In genomic region chr17:7034955-7035590, GRCh38 we compare ENCODE assay signal across 8 cellular contexts. TPM values are rescaled to one million over a fixed set of nuclear protein-coding genes. Genes with fewer than 3 reads are reported as not detected.
DNase-seq lines count a peak whose midpoint lies in the region; ATAC-seq and TF ChIP-seq lines count a peak whose summit lies in the region.

No MANE protein-coding gene starts in this region.

- peak overlapping the region; percentile 90 for H3K4me3 Mint-ChIP-seq in natural killer cell treated with Interleukin-12 subunit alpha and Interleukin-12 subunit beta and Interleukin-15 and Interleukin-18, amount 100 ng/mL, for 72 hours

- H3K9me3 Mint-ChIP-seq in natural killer cell treated with Interleukin-12 subunit alpha and Interleukin-12 subunit beta and Interleukin-15 and Interleukin-18, amount 100 ng/mL, for 72 hours, result no peaks in the 10 kb centered on the region

- H3K9ac ChIP-seq in endocrine pancreas (ENCODE audit: control insufficient read depth, insufficient read depth, low read length), result peak overlapping the region; percentile 61

- no peaks in the 10 kb centered on the region for H3K27me3 Mint-ChIP-seq in natural killer cell treated with Interleukin-12 subunit alpha and Interleukin-12 subunit beta and Interleukin-15 and Interleukin-18, amount 100 ng/mL, for 72 hours

- H3K27ac ChIP-seq in RWPE2 (ENCODE audit: poor library complexity, severe bottlenecking), result peak overlapping the region; percentile 76

- H3K4me1 Mint-ChIP-seq in natural killer cell treated with Interleukin-12 subunit alpha and Interleukin-12 subunit beta and Interleukin-15 and Interleukin-18, amount 100 ng/mL, for 72 hours (ENCODE audit: low read depth in 2 of 2), result peaks cover 47 to 49% of the 10 kb centered on the region in 2 donors

- TF ChIP-seq CTCF in BE2C (IDR thresholded peaks at IDR 0.05; ENCODE audit: low read depth, low read length) (no peak), RWPE2 (IDR thresholded peaks at IDR 0.05; ENCODE audit: poor library complexity, severe bottlenecking) (no peak)

- ATAC-seq in GM21619 (IDR thresholded peaks at IDR 0.05; ENCODE audit: unreplicated experiment) (peak; percentile 18), RWPE2 (ENCODE audit: low read depth) (no peak)
- ATAC-seq in natural killer cell treated with Interleukin-12 subunit alpha and Interleukin-12 subunit beta and Interleukin-15 and Interleukin-18, amount 100 ng/mL, for 72 hours, result peak; percentile 37 to 60

- DNase-seq in BE2C, result no peak
- no peak for DNase-seq in RWPE2 (ENCODE audit: low spot score)
- no peak for DNase-seq in natural killer cell treated with Interleukin-12 subunit alpha and Interleukin-12 subunit beta and Interleukin-15 and Interleukin-18, amount 100 ng/mL, for 72 hours (ENCODE audit: low spot score)
- no peak for DNase-seq in iPS-NIHi7 (ENCODE audit: extremely low spot score)
- DNase-seq in NCI-H2029 treated with DMSO at 0.1 percent for 48 hours (lab: John Stamatoyannopoulos, UW), result no peak
- DNase-seq in medulla oblongata (ENCODE audit: extremely low spot score), result no peak

- H3K9me3 ChIP-seq in BE2C (no peaks in the 10 kb centered on the region), RWPE2 (ENCODE audit: severe bottlenecking) (no peaks in the 10 kb centered on the region), endocrine pancreas (ENCODE audit: control insufficient read depth, low read length) (no peaks in the 10 kb centered on the region)

- H3K4me3 ChIP-seq in BE2C (ENCODE audit: low read depth, low read length) (peak overlapping the region; percentile 66), RWPE2 (ENCODE audit: severe bottlenecking) (peak overlapping the region; percentile 46), endocrine pancreas (ENCODE audit: control insufficient read depth, insufficient read depth, low read length) (peak overlapping the region; percentile 33)

- H3K36me3 Mint-ChIP-seq in natural killer cell treated with Interleukin-12 subunit alpha and Interleukin-12 subunit beta and Interleukin-15 and Interleukin-18, amount 100 ng/mL, for 72 hours, result no peaks in the 10 kb centered on the region

- H3K4me1 ChIP-seq in BE2C (no peaks in the 10 kb centered on the region), RWPE2 (ENCODE audit: insufficient read depth, poor library complexity, severe bottlenecking) (peaks cover 3% of the 10 kb centered on the region), endocrine pancreas (ENCODE audit: control insufficient read depth, insufficient read depth, low read length) (no peaks in the 10 kb centered on the region)

- H3K36me3 ChIP-seq in BE2C, result no peaks in the 10 kb centered on the region
- H3K36me3 ChIP-seq in RWPE2 (ENCODE audit: low read depth), result no peaks in the 10 kb centered on the region
- H3K36me3 ChIP-seq in endocrine pancreas (ENCODE audit: control insufficient read depth, insufficient read depth, low read length), result no peaks in the 10 kb centered on the region

- H3K27ac Mint-ChIP-seq in natural killer cell treated with Interleukin-12 subunit alpha and Interleukin-12 subunit beta and Interleukin-15 and Interleukin-18, amount 100 ng/mL, for 72 hours, result peak overlapping the region; percentile 97

- H3K27me3 ChIP-seq in BE2C (no peaks in the 10 kb centered on the region), RWPE2 (ENCODE audit: insufficient read depth, poor library complexity, severe bottlenecking) (no peaks in the 10 kb centered on the region), endocrine pancreas (ENCODE audit: control insufficient read depth, insufficient read depth, low read length) (no peaks in the 10 kb centered on the region)

RNA-seq across cellular contexts. Expression of gene SLC16A13, which starts 0.7 kb away (rescaled TPM):
- not detected for polyA plus RNA-seq in BE2C (2012; ENCODE audit: insufficient read depth, insufficient read length, low read depth)
- total RNA-seq in natural killer cell treated with Interleukin-12 subunit alpha and Interleukin-12 subunit beta and Interleukin-15 and Interleukin-18, amount 100 ng/mL, for 72 hours, result 10 to 100 TPM; 11.7 to 19.1 TPM

RNA-seq across cellular contexts. Expression of gene SLC16A11, which starts 8.8 kb away (rescaled TPM):
- polyA plus RNA-seq in BE2C (2012; ENCODE audit: insufficient read depth, insufficient read length, low read depth), result not detected
- total RNA-seq in natural killer cell treated with Interleukin-12 subunit alpha and Interleukin-12 subunit beta and Interleukin-15 and Interleukin-18, amount 100 ng/mL, for 72 hours, result 1 to 10 TPM; 1.2 to 1.7 TPM

RNA-seq across cellular contexts. Expression of gene BCL6B, which starts 12.2 kb away (rescaled TPM):
- polyA plus RNA-seq in BE2C (2012; ENCODE audit: insufficient read depth, insufficient read length, low read depth), result 0.62 TPM
- 1 to 10 TPM in 1 of 2 donors, under 1 TPM in 1; 0.73 to 1.1 TPM for total RNA-seq in natural killer cell treated with Interleukin-12 subunit alpha and Interleukin-12 subunit beta and Interleukin-15 and Interleukin-18, amount 100 ng/mL, for 72 hours

RNA-seq across cellular contexts. Expression of gene RNASEK, which starts 22.6 kb away (rescaled TPM):
- 154 TPM for polyA plus RNA-seq in BE2C (2012; ENCODE audit: insufficient read depth, insufficient read length, low read depth)
- 100 to 1,000 TPM; 206 to 224 TPM for total RNA-seq in natural killer cell treated with Interleukin-12 subunit alpha and Interleukin-12 subunit beta and Interleukin-15 and Interleukin-18, amount 100 ng/mL, for 72 hours

RNA-seq across cellular contexts. Expression of gene ALOX12, which starts 39.2 kb away (rescaled TPM):
- polyA plus RNA-seq in BE2C (2012; ENCODE audit: insufficient read depth, insufficient read length, low read depth), result 0.19 TPM
- total RNA-seq in natural killer cell treated with Interleukin-12 subunit alpha and Interleukin-12 subunit beta and Interleukin-15 and Interleukin-18, amount 100 ng/mL, for 72 hours, result not detected
